In genomic region chr6:15066433-15067337, GRCh38 we compare ENCODE assay signal across 8 cellular contexts.
A peak's percentile ranks its signal among the peaks of the same experiment; 100 is the strongest.
DNase-seq lines count a peak whose midpoint lies in the region; ATAC-seq and TF ChIP-seq lines count a peak whose summit lies in the region.

No MANE protein-coding gene starts in this region.

- H2AK9ac ChIP-seq in IMR-90 (replicated peaks; ENCODE audit: low read depth, low read length, poor library complexity) = peak overlapping the region; percentile 86

- peak overlapping the region; percentile 95 for H2BK20ac ChIP-seq in IMR-90 (ENCODE audit: low read depth, low read length)

- 0% methylated on average over 2 of the region's 19 CpGs; no CpG with 5 or more reads in 1 of the 2 experiments for WGBS in IMR-90 (ENCODE audit: extremely low coverage in 2 of 2, insufficient read length in 1 of 2), 2 experiments
- WGBS in mammary epithelial cell (ENCODE audit: low coverage, missing lambda C conversion rate) = 59% methylated on average over 18 of the region's 19 CpGs
- 56 to 63% methylated on average over 19 of the region's 19 CpGs for WGBS in testis, 2 donors

- peak overlapping the region; percentile 90 for H2AK5ac ChIP-seq in IMR-90 (ENCODE audit: low read depth, low read length)

- dilution Hi-C loops in IMR-90 (cut with HindIII; ENCODE audit: low sequenced_read_pairs, unreplicated experiment) = no loop called here
- dilution Hi-C loops in mammary epithelial cell (cut with HindIII; ENCODE audit: low sequenced_read_pairs) = no loop called here

- TF ChIP-seq RAD21 in IMR-90 (IDR thresholded peaks at IDR 0.05; ENCODE audit: low read length) = no peak

- peak overlapping the region; percentile 97; the same call in 2 of the 3 replicates for H2BK15ac ChIP-seq in IMR-90 (ENCODE audit: low read depth, low read length)

- TF ChIP-seq POLR2A in IMR-90 (IDR thresholded peaks at IDR 0.05; ENCODE audit: low read depth, low read length) (no peak), testis (IDR thresholded peaks at IDR 0.05) (no peak)

- H3K4me1 ChIP-seq in IMR-90 (ENCODE audit: control insufficient read depth, insufficient read depth, low read length) (peaks cover 21% of the 10 kb centered on the region), mammary epithelial cell (ENCODE audit: insufficient read depth, low read length) (peaks cover 39% of the 10 kb centered on the region), testis (no peaks in the 10 kb centered on the region), BE2C (no peaks in the 10 kb centered on the region)

- in situ Hi-C loops in IMR-90 (cut with MboI; ENCODE audit: low sequenced_read_pairs) = no loop called here
- in situ Hi-C loops in mammary epithelial cell (cut with MboI; ENCODE audit: low sequenced_read_pairs in 2 of 2) = no loop called here

- CTCF ChIA-PET in IMR-90 (lab: Yijun Ruan, JAX) (no interaction called here), mammary epithelial cell (lab: Charles Lee; ENCODE audit: low non-redundant PET) (interaction anchor here (0.5 to 0.7 kb wide), 2 partner anchors 168 to 796 kb away, joined by 3 to 4 read pairs; no protein-coding TSS in a partner anchor)

- H3K18ac ChIP-seq in IMR-90 (ENCODE audit: low read depth, low read length) = peak overlapping the region; percentile 85

- H3K4me2 ChIP-seq in IMR-90 (ENCODE audit: low read depth, low read length) = peak overlapping the region; percentile 47
- peak overlapping the region; percentile 48 for H3K4me2 ChIP-seq in mammary epithelial cell (ENCODE audit: insufficient read depth, low read depth, low read length)

- POLR2A ChIA-PET in IMR-90 (lab: Charles Lee; ENCODE audit: unreplicated experiment) = interaction anchor here (0.6 kb wide), 1 partner anchor 242 kb away, joined by 3 read pairs; no protein-coding TSS in a partner anchor

- H2BK5ac ChIP-seq in IMR-90 (ENCODE audit: low read depth, low read length, poor library complexity, severe bottlenecking) = peak overlapping the region; percentile 92

- H2BK120ac ChIP-seq in IMR-90 (ENCODE audit: low read depth, low read length) = peak overlapping the region; percentile 98

- peaks cover 16% of the 10 kb centered on the region for H3K9me1 ChIP-seq in IMR-90 (ENCODE audit: insufficient read depth, low read length)

- peak overlapping the region; percentile 83 for H3K56ac ChIP-seq in IMR-90 (ENCODE audit: extremely low read depth, insufficient read depth, low read length)

- H3K9me3 ChIP-seq in IMR-90 (ENCODE audit: control insufficient read depth, insufficient read depth, low read length) = no peaks in the 10 kb centered on the region
- no peaks in the 10 kb centered on the region for H3K9me3 ChIP-seq in mammary epithelial cell (replicated peaks; ENCODE audit: insufficient read depth, low read length)
- no peaks in the 10 kb centered on the region for H3K9me3 ChIP-seq in testis
- H3K9me3 ChIP-seq in BE2C = no peaks in the 10 kb centered on the region

- H3K4me3 ChIP-seq in IMR-90 (ENCODE audit: insufficient read depth, low read depth, low read length) (no peak overlapping the region), mammary epithelial cell (replicated peaks in 1 of 3; ENCODE audit: insufficient read depth in 1 of 3, low read depth in 2 of 3, low read length in 3 of 3) (no peak overlapping the region), testis (peak overlapping the region in 1 of 2 donors; percentile 18), BE2C (ENCODE audit: low read depth, low read length) (no peak overlapping the region)

- H4K20me1 ChIP-seq in IMR-90 (ENCODE audit: insufficient read depth, low read length) (no peaks in the 10 kb centered on the region), mammary epithelial cell (ENCODE audit: insufficient read depth, low read length) (no peaks in the 10 kb centered on the region)

- peak overlapping the region; percentile 92 for H3K23ac ChIP-seq in IMR-90 (ENCODE audit: low read depth, low read length)

- intact Hi-C loops in IMR-90 (cut with micrococcal nuclease) (loop anchor here (5.0 to 10.0 kb wide), 2 partner anchors 376 to 408 kb away; no protein-coding TSS in a partner anchor), mammary epithelial cell (cut with micrococcal nuclease) (loop anchor here (10.0 kb wide), 1 partner anchor 332 kb away; no protein-coding TSS in a partner anchor), left colon (cut with DNase I, micrococcal nuclease) (no loop called here), testis (cut with DNase I; ENCODE audit: low total_unique reads) (no loop called here)

- H3K27me3 ChIP-seq in IMR-90 (ENCODE audit: control insufficient read depth, insufficient read depth, low read length) (no peaks in the 10 kb centered on the region), mammary epithelial cell (ENCODE audit: insufficient read depth, low read length) (no peaks in the 10 kb centered on the region), testis (no peaks in the 10 kb centered on the region), BE2C (no peaks in the 10 kb centered on the region)

- H3K14ac ChIP-seq in IMR-90 (replicated peaks; ENCODE audit: low read depth, low read length) = peak overlapping the region; percentile 91

- H3K36me3 ChIP-seq in IMR-90 (ENCODE audit: control insufficient read depth, insufficient read depth, low read length) (no peaks in the 10 kb centered on the region), mammary epithelial cell (ENCODE audit: insufficient read depth, low read length) (no peaks in the 10 kb centered on the region), testis (ENCODE audit: low read depth, missing control alignments) (no peaks in the 10 kb centered on the region), BE2C (no peaks in the 10 kb centered on the region)

- H3K4ac ChIP-seq in IMR-90 (ENCODE audit: low read depth, low read length) = peak overlapping the region; percentile 97

- TF ChIP-seq CTCF in IMR-90 (conservative IDR thresholded peaks at IDR 0.05; ENCODE audit: low read depth, low read length) (no peak), mammary epithelial cell (conservative IDR thresholded peaks at IDR 0.05 in 1 of 2, IDR thresholded peaks at IDR 0.05 in 1 of 2; ENCODE audit: extremely low read depth in 1 of 2, insufficient read depth in 1 of 2, low read depth in 1 of 2, low read length in 2 of 2) (no peak), testis (IDR thresholded peaks at IDR 0.05) (no peak), BE2C (IDR thresholded peaks at IDR 0.05; ENCODE audit: low read depth, low read length) (no peak)

- peak overlapping the region; percentile 40 for H3K9ac ChIP-seq in IMR-90 (ENCODE audit: low read depth, low read length)
- H3K9ac ChIP-seq in mammary epithelial cell (ENCODE audit: insufficient read depth, low read length) = no peak overlapping the region

- peak overlapping the region; percentile 96 for H4K91ac ChIP-seq in IMR-90 (ENCODE audit: insufficient read depth, low read depth, low read length)

- BruUV-seq in IMR-90 (replicated peaks; lab: Mats Ljungman, UMichigan) (no TSS peak), mammary epithelial cell (replicated peaks; lab: Mats Ljungman, UMichigan) (TSS peak; percentile 42)

- H3K79me2 ChIP-seq in mammary epithelial cell (ENCODE audit: insufficient read depth, low read length) = no peaks in the 10 kb centered on the region

- H2AFZ ChIP-seq in IMR-90 (replicated peaks; ENCODE audit: low read length, poor library complexity) (peak overlapping the region; percentile 83), mammary epithelial cell (ENCODE audit: low read depth, low read length) (peak overlapping the region; percentile 87)

- H3K27ac ChIP-seq in IMR-90 (ENCODE audit: insufficient read depth, low read length) (peak overlapping the region; percentile 96), mammary epithelial cell (ENCODE audit: insufficient read depth, low read depth, low read length) (peak overlapping the region; percentile 69), testis (no peak overlapping the region)

- DNase-seq in IMR-90 (peak; percentile 90), mammary epithelial cell (peak; percentile 96), left colon (peak; percentile 10 to 38), testis (peak; percentile 36), hepatic stellate cell (ENCODE audit: low spot score) (no peak), BE2C (no peak)

- peak overlapping the region; percentile 86 to 93 for H4K8ac ChIP-seq in IMR-90 (ENCODE audit: low read depth in 2 of 2, low read length in 2 of 2)

- H4K5ac ChIP-seq in IMR-90 (ENCODE audit: low read depth, low read length) = peak overlapping the region; percentile 86

- ATAC-seq in IMR-90 (ENCODE audit: low read depth) = peak; percentile 58
- ATAC-seq in left colon = no peak
- ATAC-seq in HG03565 (IDR thresholded peaks at IDR 0.05; ENCODE audit: unreplicated experiment) = no peak
- no peak for ATAC-seq in GM21526 (IDR thresholded peaks at IDR 0.05; ENCODE audit: low FRiP score, unreplicated experiment)

- 0 out of 4 replicates have a peak, but pooled peaks cover 0 to 5% of the 10 kb centered on the region in 2 experiments for H3K79me1 ChIP-seq in IMR-90 (ENCODE audit: low read depth in 1 of 2, low read length in 2 of 2)

TF ChIP-seq in IMR-90, 13 proteins besides CTCF, POLR2A, EP300 and RAD21:
- no peak for TF ChIP-seq MAFK (IDR thresholded peaks at IDR 0.05; ENCODE audit: low read depth, low read length)
- TF ChIP-seq CEBPB (IDR thresholded peaks at IDR 0.05; ENCODE audit: low read depth, low read length) = peak; percentile 92
- peak; percentile 16; the same call in 1 of the 2 replicates for TF ChIP-seq BHLHE40 (IDR thresholded peaks at IDR 0.05; ENCODE audit: low read depth, low read length)
- TF ChIP-seq FOS (IDR thresholded peaks at IDR 0.05; ENCODE audit: low read depth, low read length) = peak; percentile 7; the same call in 1 of the 2 replicates
- TF ChIP-seq MXI1 (IDR thresholded peaks at IDR 0.05; ENCODE audit: borderline replicate concordance, low read depth, low read length) = no peak
- TF ChIP-seq RFX5 (IDR thresholded peaks at IDR 0.05; ENCODE audit: low read depth, low read length) = no peak
- TF ChIP-seq ELK1 (IDR thresholded peaks at IDR 0.05; ENCODE audit: borderline replicate concordance, low read depth, low read length) = no peak
- no peak for TF ChIP-seq USF2 (IDR thresholded peaks at IDR 0.05; ENCODE audit: low read depth, low read length)

Comparison
In these comparisons a context has a peak if more than half of its experiments do, and no peak if none do; other contexts are left out.
1. DNase-seq: peak in IMR-90 (single experiment), mammary epithelial cell (single experiment), left colon (2 of 2) and testis (single experiment); none in hepatic stellate cell (single experiment) and BE2C (single experiment).
2. H3K27ac ChIP-seq: peak in IMR-90 (single experiment) and mammary epithelial cell (single experiment); none in testis (0 of 2).
3. intact Hi-C loops: an anchor here in IMR-90 (5.0 to 10.0 kb wide) and mammary epithelial cell (10.0 kb wide); none called in left colon and testis.